Comparison of ENCODE assay signal across 2 cellular contexts in the genomic region with DNA sequence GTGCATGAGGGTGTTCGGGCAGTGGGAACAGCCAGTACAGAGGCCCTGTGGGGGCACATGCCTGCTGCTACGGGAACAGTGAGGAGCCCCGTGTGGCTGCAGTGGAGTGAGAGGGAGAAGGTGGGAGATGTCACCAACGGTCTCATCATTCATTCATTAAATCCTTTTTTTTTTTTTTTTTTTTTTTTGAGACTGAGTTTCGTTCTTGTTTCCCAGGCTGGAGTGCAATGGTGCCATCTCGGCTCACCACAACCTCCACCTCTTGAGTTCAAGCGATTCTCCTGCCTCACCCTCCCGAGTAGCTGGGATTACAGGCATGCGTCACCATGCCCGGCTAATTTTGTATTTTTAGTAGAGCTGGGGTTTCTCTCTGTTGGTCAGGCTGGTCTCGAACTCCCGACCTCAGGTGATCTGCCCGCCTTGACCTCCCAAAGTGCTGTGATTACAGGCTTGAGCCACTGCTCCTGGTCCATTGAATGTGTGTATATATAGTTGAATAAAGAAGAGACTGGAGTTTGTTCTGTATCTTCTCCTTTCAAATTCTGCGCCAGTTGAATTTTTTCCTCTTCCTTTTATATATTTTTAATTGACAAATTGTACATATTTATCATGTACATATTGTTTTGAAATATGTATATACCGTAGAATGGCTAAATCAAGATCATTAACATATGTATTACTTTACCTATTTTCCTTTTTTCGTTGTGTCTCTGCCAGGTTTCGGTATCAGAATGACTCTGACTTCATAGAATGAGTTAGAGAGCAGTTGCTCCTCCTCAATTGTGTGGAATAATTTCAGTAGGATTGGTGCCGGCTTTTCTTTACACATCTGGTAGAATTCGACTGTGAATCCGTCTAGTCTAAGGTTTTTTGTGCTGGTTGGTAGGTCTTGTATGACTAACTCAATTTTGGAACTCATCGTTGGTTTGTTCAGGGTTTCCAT.
TF ChIP-seq lines count a peak whose summit lies in the region.

No MANE protein-coding gene starts in this region.

TF ChIP-seq in HEK293, 187 proteins besides CTCF, POLR2A, EP300 and RAD21 (continued from another document):
- TF ChIP-seq GLIS1 (tag by site-specific recombination; IDR thresholded peaks at IDR 0.05): 0 out of 2 replicates have a peak, but pooled peaks have one; percentile 14

TF ChIP-seq in GM12878, 131 proteins besides CTCF, POLR2A, EP300 and RAD21 (continued from another document):
- 0 out of 2 replicates have a peak, but pooled peaks have one; percentile 39 for TF ChIP-seq PRDM15 (CRISPR knock-in tag; IDR thresholded peaks at IDR 0.05)
